Comparison of ENCODE assay signal across 20 cellular contexts in the genomic region with DNA sequence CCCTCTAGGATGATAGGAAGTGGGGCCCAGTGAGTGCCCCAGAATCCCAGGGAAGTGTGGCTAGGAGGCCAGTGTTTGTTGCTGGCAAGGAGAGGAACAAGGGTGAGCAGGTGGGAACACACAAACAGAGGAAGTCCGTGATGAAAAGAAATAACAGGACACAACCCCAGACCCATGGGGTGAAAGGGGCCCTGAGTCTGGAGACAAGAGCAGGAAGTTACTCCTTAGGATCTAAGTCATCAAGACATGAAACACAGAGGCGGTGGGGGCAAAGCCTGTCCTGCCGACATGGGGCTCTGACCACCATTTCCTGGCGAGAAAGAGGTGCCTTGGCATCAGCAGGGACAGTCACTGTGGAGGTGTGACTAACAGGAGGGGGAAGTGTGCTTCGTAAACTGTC. TPM values are rescaled to one million over a fixed set of nuclear protein-coding genes. Genes with fewer than 3 reads are reported as not detected.
DNase-seq lines count a peak whose midpoint lies in the region; ATAC-seq, FAIRE-seq and TF ChIP-seq lines count a peak whose summit lies in the region.
"Had no signal": no experiment of that assay in that cellular context is flagged by ENCODE, and none has a peak within 500 bp of the region (broad histone marks: within the 10 kb centered on the region; RNA-seq: fewer than 3 reads in every experiment).

No MANE protein-coding gene starts in this region.

- H3K4me1 ChIP-seq in DND-41 (ENCODE audit: insufficient read depth, low read length) = no peaks in the 10 kb centered on the region
- peaks cover 13% of the 10 kb centered on the region for H3K4me1 ChIP-seq in keratinocyte (ENCODE audit: control insufficient read depth, extremely low read depth, insufficient read depth, low read length)
- H3K4me1 ChIP-seq in spleen = peaks cover 0 to 5% (median 0%) of the 10 kb centered on the region in 6 donors
- peaks cover 3% of the 10 kb centered on the region for H3K4me1 ChIP-seq in mucosa of descending colon (ENCODE audit: low read depth)

- intact Hi-C loops in spleen (cut with DNase I; ENCODE audit: low total_unique reads) (no loop called here), mucosa of descending colon (cut with DNase I, micrococcal nuclease) (no loop called here)

- no peak for TF ChIP-seq POLR2A in spleen (IDR thresholded peaks at IDR 0.05)

- no peak overlapping the region for H3K4me3 ChIP-seq in DND-41 (ENCODE audit: low read depth in 1 of 2, low read length in 2 of 2)
- H3K4me3 ChIP-seq in keratinocyte (ENCODE audit: control insufficient read depth in 2 of 3, extremely low read depth in 1 of 3, insufficient read depth in 2 of 3, low read depth in 1 of 3, low read length in 3 of 3) = no peak overlapping the region
- H3K4me3 ChIP-seq in spleen = no peak overlapping the region
- H3K4me3 ChIP-seq in mucosa of descending colon = no peak overlapping the region

- H3K79me2 ChIP-seq in DND-41 (ENCODE audit: insufficient read depth, low read length) (no peaks in the 10 kb centered on the region), keratinocyte (ENCODE audit: control insufficient read depth, insufficient read depth, low read length) (no peaks in the 10 kb centered on the region)

- no peaks in the 10 kb centered on the region for H3K27me3 ChIP-seq in DND-41 (ENCODE audit: insufficient read depth, low read length, poor library complexity)
- no peaks in the 10 kb centered on the region for H3K27me3 ChIP-seq in keratinocyte (ENCODE audit: control insufficient read depth, extremely low read depth, insufficient read depth, low read length)
- peaks cover 0 to 21% (median 0%) of the 10 kb centered on the region in 7 donors for H3K27me3 ChIP-seq in spleen (replicated peaks in 1 of 7)

- WGBS in spleen, 5 donors = 16 to 42% (median 21%) methylated on average over 5 of the region's 5 CpGs

- H3K27ac ChIP-seq in DND-41 (ENCODE audit: low read length) (no peak overlapping the region), keratinocyte (ENCODE audit: control insufficient read depth, insufficient read depth, low read length) (no peak overlapping the region), spleen (no peak overlapping the region)

- no peaks in the 10 kb centered on the region for H3K9me3 ChIP-seq in DND-41 (ENCODE audit: insufficient read depth, low read length, severe bottlenecking)
- no peaks in the 10 kb centered on the region for H3K9me3 ChIP-seq in keratinocyte (ENCODE audit: control insufficient read depth, low read depth, low read length)
- peaks cover 0 to 7% (median under 1%) of the 10 kb centered on the region in 8 donors for H3K9me3 ChIP-seq in spleen
- no peaks in the 10 kb centered on the region for H3K9me3 ChIP-seq in mucosa of descending colon

- no peaks in the 10 kb centered on the region for H3K36me3 ChIP-seq in DND-41 (ENCODE audit: insufficient read depth, low read length)
- no peaks in the 10 kb centered on the region for H3K36me3 ChIP-seq in keratinocyte (ENCODE audit: control insufficient read depth in 2 of 2, extremely low read depth in 1 of 2, insufficient read depth in 2 of 2, low read length in 2 of 2)
- no peaks in the 10 kb centered on the region for H3K36me3 ChIP-seq in spleen
- H3K36me3 ChIP-seq in mucosa of descending colon (ENCODE audit: low read depth) = no peaks in the 10 kb centered on the region

- H3K9ac ChIP-seq in DND-41 (ENCODE audit: low read depth, low read length) (no peak overlapping the region), keratinocyte (ENCODE audit: control insufficient read depth, extremely low read depth, insufficient read depth, low read length) (no peak overlapping the region)

- FAIRE-seq in keratinocyte (lab: Jason Lieb, UNC) = no peak
- FAIRE-seq: H1 had no signal

- H2AFZ ChIP-seq in DND-41 (ENCODE audit: low read depth, low read length) = no peak overlapping the region
- no peak overlapping the region for H2AFZ ChIP-seq in keratinocyte (ENCODE audit: control insufficient read depth, low read length)

- DNase-seq in DND-41 (no peak), HT1080 (ENCODE audit: low read depth) (peak; percentile 36), keratinocyte (ENCODE audit: low read depth, low spot score) (no peak), spleen (peak; percentile 21), kidney glomerular epithelial cell (lab: John Stamatoyannopoulos, UW) (no peak), mucosa of descending colon (no peak)
- DNase-seq: CD4-positive, CD25-positive, alpha-beta regulatory T cell; DMS79; Karpas-422; NCI-H1417 treated with DMSO at 0.1 percent for 48 hours; NCI-H187; NCI-H446; NCI-H526; PC-3; RPMI8226; SHP77 had no signal

- TF ChIP-seq CTCF in DND-41 (IDR thresholded peaks at IDR 0.05; ENCODE audit: borderline replicate concordance, extremely low read depth, low read length, poor library complexity, severe bottlenecking) (no peak), keratinocyte (optimal IDR thresholded peaks at IDR 0.05 in 1 of 3, IDR thresholded peaks at IDR 0.05 in 1 of 3, conservative IDR thresholded peaks at IDR 0.05 in 1 of 3; ENCODE audit: extremely low read depth in 1 of 3, insufficient read depth in 2 of 3, low read length in 3 of 3) (no peak), spleen (IDR thresholded peaks at IDR 0.05 in 8 of 11, conservative IDR thresholded peaks at IDR 0.05 in 3 of 11) (no peak), mucosa of descending colon (IDR thresholded peaks at IDR 0.05) (no peak)

- ATAC-seq in DND-41 (ENCODE audit: insufficient read depth, low read depth) = peak; percentile 44; the same call in 2 of the 3 replicates
- ATAC-seq in HG02852 (IDR thresholded peaks at IDR 0.05; ENCODE audit: unreplicated experiment) = no peak
- no peak for ATAC-seq in mucosa of descending colon
- ATAC-seq: HCT116, PC-3 had no signal

- H4K20me1 ChIP-seq in DND-41 (ENCODE audit: insufficient read depth, low read length) (no peaks in the 10 kb centered on the region), keratinocyte (ENCODE audit: control insufficient read depth, extremely low read depth, insufficient read depth, low read length) (no peaks in the 10 kb centered on the region)

- no peaks in the 10 kb centered on the region for H3K9me1 ChIP-seq in keratinocyte (ENCODE audit: control insufficient read depth, extremely low read depth, insufficient read depth, low read length)

- H3K4me2 ChIP-seq in DND-41 (ENCODE audit: insufficient read depth, low read length) (no peak overlapping the region), keratinocyte (ENCODE audit: control insufficient read depth, extremely low read depth, insufficient read depth, low read depth, low read length) (peak overlapping the region; percentile 18)

- dilution Hi-C loops in keratinocyte (cut with MboI; ENCODE audit: extremely low pct_ligation_motif_present, low sequenced_read_pairs) = no loop called here

RNA-seq across cellular contexts. Expression of gene CHST1, which starts 21.8 kb away (rescaled TPM):
- total RNA-seq in HT1080 (2014; rRNA removed; shearing (Covaris generic)) = 2.4 and 2.9 TPM in 2 replicates
- 2.6 and 3.4 TPM in 2 replicates for polyA plus RNA-seq in HT1080 (2015; cell fraction: cytosol; rRNA removed)
- polyA plus RNA-seq in HT1080 (2015; cell fraction: nucleus; rRNA removed) = 2.4 and 2.6 TPM in 2 replicates
- polyA plus RNA-seq in keratinocyte (not detected in 3 replicates), spleen (1 to 10 TPM; 1.1 to 4.9 (median 3.3) TPM)
- 0.25 TPM for polyA plus RNA-seq in keratinocyte (2011; ENCODE audit: low read depth)
- 0.02 and 0.04 TPM in 2 replicates for polyA plus RNA-seq in keratinocyte (2011; cell fraction: cytosol; rRNA removed)
- 0.04 TPM in 1 of 2 replicates, not detected in the other for polyA plus RNA-seq in keratinocyte (2011; cell fraction: nucleus; rRNA removed)
- 0.51 TPM in 1 of 2 replicates, not detected in the other for polyA plus RNA-seq in keratinocyte (2012; ENCODE audit: low replicate concordance)
- not detected in 3 replicates for polyA minus RNA-seq in keratinocyte
- not detected for polyA minus RNA-seq in keratinocyte (2011; cell fraction: cytosol; rRNA and poly(A)+ RNA removed)
- polyA minus RNA-seq in keratinocyte (2011; cell fraction: nucleus; rRNA and poly(A)+ RNA removed) = not detected in 2 replicates
- total RNA-seq in spleen (10 to 100 TPM in 3 of 7 donors, 1 to 10 TPM in 4; 4.3 to 18.9 (median 9.0) TPM), mucosa of descending colon (1 to 10 TPM in 2 of 3 donors, under 1 TPM in 1; 0.58 to 2.8 (median 1.4) TPM)
- total RNA-seq: MCF 10A, PC-3 had no signal

Comparison
In these comparisons a context has a peak if more than half of its experiments do, and no peak if none do; other contexts are left out.
1. DNase-seq: peak in HT1080 (single experiment) and spleen (single experiment); none in DND-41 (single experiment), keratinocyte (single experiment), kidney glomerular epithelial cell (single experiment) and mucosa of descending colon (0 of 3).